In the genomic region with DNA sequence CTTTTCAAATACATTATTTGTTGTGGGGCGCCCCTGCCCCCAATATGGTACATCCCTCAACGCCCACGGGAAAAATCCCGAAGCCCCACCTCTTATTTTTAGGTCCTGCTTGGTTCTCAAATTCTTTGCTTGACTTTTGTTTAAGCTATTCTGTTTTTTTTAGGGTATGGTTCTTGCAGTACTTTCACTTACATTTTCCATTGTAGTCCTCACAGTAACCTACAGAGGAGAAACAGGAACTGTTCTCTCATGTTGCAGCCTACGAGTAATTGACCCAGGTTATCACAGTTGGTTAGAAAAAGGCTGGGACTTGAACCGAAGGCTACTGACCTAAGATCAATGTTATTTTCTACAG, we compare ENCODE assay signal across 1 cellular context.
TF ChIP-seq lines count a peak whose summit lies in the region.

No MANE protein-coding gene starts in this region.

TF ChIP-seq in HEK293, 187 proteins besides CTCF, POLR2A, EP300 and RAD21 (continued from another document):
- no peak for TF ChIP-seq ZNF121 (tag by site-specific recombination; IDR thresholded peaks at IDR 0.05)
- TF ChIP-seq ZNF248 (tag by site-specific recombination; IDR thresholded peaks at IDR 0.05): no peak
- TF ChIP-seq, protein P1, sequence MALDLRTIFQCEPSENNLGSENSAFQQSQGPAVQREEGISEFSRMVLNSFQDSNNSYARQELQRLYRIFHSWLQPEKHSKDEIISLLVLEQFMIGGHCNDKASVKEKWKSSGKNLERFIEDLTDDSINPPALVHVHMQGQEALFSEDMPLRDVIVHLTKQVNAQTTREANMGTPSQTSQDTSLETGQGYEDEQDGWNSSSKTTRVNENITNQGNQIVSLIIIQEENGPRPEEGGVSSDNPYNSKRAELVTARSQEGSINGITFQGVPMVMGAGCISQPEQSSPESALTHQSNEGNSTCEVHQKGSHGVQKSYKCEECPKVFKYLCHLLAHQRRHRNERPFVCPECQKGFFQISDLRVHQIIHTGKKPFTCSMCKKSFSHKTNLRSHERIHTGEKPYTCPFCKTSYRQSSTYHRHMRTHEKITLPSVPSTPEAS (tag by site-specific recombination; IDR thresholded peaks at IDR 0.05): no peak
- no peak for TF ChIP-seq ZNF623 (tag by site-specific recombination; IDR thresholded peaks at IDR 0.05)
- 0 out of 2 replicates have a peak, but pooled peaks have one; percentile 3 for TF ChIP-seq GLIS2 (tag by site-specific recombination; IDR thresholded peaks at IDR 0.05)
- TF ChIP-seq ZFHX2 (tag by site-specific recombination; conservative IDR thresholded peaks at IDR 0.05): peak; percentile 4; the same call in 1 of the 2 replicates
- TF ChIP-seq ZNF112 (tag by site-specific recombination; IDR thresholded peaks at IDR 0.05): no peak
- TF ChIP-seq, protein P2, sequence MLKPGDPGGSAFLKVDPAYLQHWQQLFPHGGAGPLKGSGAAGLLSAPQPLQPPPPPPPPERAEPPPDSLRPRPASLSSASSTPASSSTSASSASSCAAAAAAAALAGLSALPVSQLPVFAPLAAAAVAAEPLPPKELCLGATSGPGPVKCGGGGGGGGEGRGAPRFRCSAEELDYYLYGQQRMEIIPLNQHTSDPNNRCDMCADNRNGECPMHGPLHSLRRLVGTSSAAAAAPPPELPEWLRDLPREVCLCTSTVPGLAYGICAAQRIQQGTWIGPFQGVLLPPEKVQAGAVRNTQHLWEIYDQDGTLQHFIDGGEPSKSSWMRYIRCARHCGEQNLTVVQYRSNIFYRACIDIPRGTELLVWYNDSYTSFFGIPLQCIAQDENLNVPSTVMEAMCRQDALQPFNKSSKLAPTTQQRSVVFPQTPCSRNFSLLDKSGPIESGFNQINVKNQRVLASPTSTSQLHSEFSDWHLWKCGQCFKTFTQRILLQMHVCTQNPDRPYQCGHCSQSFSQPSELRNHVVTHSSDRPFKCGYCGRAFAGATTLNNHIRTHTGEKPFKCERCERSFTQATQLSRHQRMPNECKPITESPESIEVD (tag by site-specific recombination; IDR thresholded peaks at IDR 0.05): no peak
- no peak for TF ChIP-seq ZNF24 (tag by site-specific recombination; IDR thresholded peaks at IDR 0.05)
TF ChIP-seq in HEK293: peak in this region for 3.
